Comparison of ENCODE assay signal across 12 cellular contexts in genomic region chr5:68303038-68303738, GRCh38.
A peak's percentile ranks its signal among the peaks of the same experiment; 100 is the strongest.
DNase-seq lines count a peak whose midpoint lies in the region; ATAC-seq, FAIRE-seq and TF ChIP-seq lines count a peak whose summit lies in the region.
"Had no signal": no experiment of that assay in that cellular context is flagged by ENCODE, and none has a peak within 500 bp of the region (broad histone marks: within the 10 kb centered on the region; RNA-seq: fewer than 3 reads in every experiment).

No MANE protein-coding gene starts in this region.

- TF ChIP-seq CTCF in RWPE2 (IDR thresholded peaks at IDR 0.05; ENCODE audit: poor library complexity, severe bottlenecking) (no peak), keratinocyte (optimal IDR thresholded peaks at IDR 0.05 in 1 of 3, IDR thresholded peaks at IDR 0.05 in 1 of 3, conservative IDR thresholded peaks at IDR 0.05 in 1 of 3; ENCODE audit: extremely low read depth in 1 of 3, insufficient read depth in 2 of 3, low read length in 3 of 3) (no peak), GM13977 (IDR thresholded peaks at IDR 0.05; ENCODE audit: extremely low read depth, insufficient read depth, missing control alignments) (no peak), Caco-2 (IDR thresholded peaks at IDR 0.05; ENCODE audit: insufficient read depth in 1 of 2, low read depth in 1 of 2, low read length in 1 of 2, severe bottlenecking in 1 of 2, unreplicated experiment in 1 of 2) (no peak), brain microvascular endothelial cell (IDR thresholded peaks at IDR 0.05; ENCODE audit: low read depth, low read length, missing control alignments) (no peak)

- H3K4me1 Mint-ChIP-seq in Caco-2 (ENCODE audit: low read depth, unreplicated experiment), result peaks cover 9% of the 10 kb centered on the region

- ATAC-seq in GM18508 (IDR thresholded peaks at IDR 0.05; ENCODE audit: insufficient read depth, unreplicated experiment), result peak; percentile 51
- ATAC-seq in GM21717 (IDR thresholded peaks at IDR 0.05; ENCODE audit: unreplicated experiment), result peak; percentile 54
- ATAC-seq in RWPE2 (ENCODE audit: low read depth), result peak; percentile 72
- ATAC-seq in GM19023 (IDR thresholded peaks at IDR 0.05; ENCODE audit: unreplicated experiment), result no peak

- H3K36me3 ChIP-seq in RWPE2 (ENCODE audit: low read depth), result peaks cover 19% of the 10 kb centered on the region
- peaks cover 0 to 8% of the 10 kb centered on the region in 2 experiments for H3K36me3 ChIP-seq in keratinocyte (ENCODE audit: control insufficient read depth in 2 of 2, extremely low read depth in 1 of 2, insufficient read depth in 2 of 2, low read length in 2 of 2)
- no peaks in the 10 kb centered on the region; the same call in 1 of the 2 replicates for H3K36me3 ChIP-seq in Caco-2 (ENCODE audit: control insufficient read depth, insufficient read depth, low read length)
- peaks cover 5% of the 10 kb centered on the region for H3K36me3 ChIP-seq in brain microvascular endothelial cell (replicated peaks)

- H3K9me3 Mint-ChIP-seq in Caco-2 (ENCODE audit: unreplicated experiment), result no peaks in the 10 kb centered on the region

- dilution Hi-C loops in keratinocyte (cut with MboI; ENCODE audit: extremely low pct_ligation_motif_present, low sequenced_read_pairs), result no loop called here

- H3K4me1 ChIP-seq in RWPE2 (ENCODE audit: insufficient read depth, poor library complexity, severe bottlenecking), result peaks cover 9% of the 10 kb centered on the region
- H3K4me1 ChIP-seq in keratinocyte (ENCODE audit: control insufficient read depth, extremely low read depth, insufficient read depth, low read length), result peaks cover 25% of the 10 kb centered on the region
- H3K4me1 ChIP-seq in Caco-2, result peaks cover 18% of the 10 kb centered on the region

- H3K27ac Mint-ChIP-seq in Caco-2 (ENCODE audit: unreplicated experiment), result no peak overlapping the region

- H3K9me1 ChIP-seq in keratinocyte (ENCODE audit: control insufficient read depth, extremely low read depth, insufficient read depth, low read length), result peaks cover 6% of the 10 kb centered on the region

- intact Hi-C loops in Caco-2 (cut with micrococcal nuclease; ENCODE audit: unreplicated experiment), result no loop called here

- no peaks in the 10 kb centered on the region for H4K20me1 ChIP-seq in keratinocyte (ENCODE audit: control insufficient read depth, extremely low read depth, insufficient read depth, low read length)

- H2AFZ ChIP-seq in keratinocyte (ENCODE audit: control insufficient read depth, low read length), result no peak overlapping the region

- no peak for DNase-seq in RWPE2 (ENCODE audit: low spot score)
- no peak for DNase-seq in keratinocyte (ENCODE audit: low read depth, low spot score)
- no peak for DNase-seq in GM13977 (ENCODE audit: low spot score)
- no peak for DNase-seq in Caco-2
- DNase-seq in brain microvascular endothelial cell, result no peak
- DNase-seq: effector memory CD4-positive, alpha-beta T cell; NCI-H82; stimulated activated CD4-positive, alpha-beta T cell treated with anti-CD3 and anti-CD28 coated beads, Interleukin-2, amount 100 ng/mL, for 24 hours had no signal

- H3K27ac ChIP-seq in RWPE2 (ENCODE audit: poor library complexity, severe bottlenecking) (peak overlapping the region; percentile 1), keratinocyte (ENCODE audit: control insufficient read depth, insufficient read depth, low read length) (peak overlapping the region; percentile 42), brain microvascular endothelial cell (no peak overlapping the region)
- H3K27ac ChIP-seq: HL-60 had no signal

- H3K36me3 Mint-ChIP-seq in Caco-2 (ENCODE audit: insufficient read depth, unreplicated experiment), result peaks cover 40% of the 10 kb centered on the region

- H3K4me3 ChIP-seq in RWPE2 (ENCODE audit: severe bottlenecking) (no peak overlapping the region), keratinocyte (ENCODE audit: control insufficient read depth in 2 of 3, extremely low read depth in 1 of 3, insufficient read depth in 2 of 3, low read depth in 1 of 3, low read length in 3 of 3) (no peak overlapping the region), Caco-2 (ENCODE audit: low read depth, low read length) (no peak overlapping the region), brain microvascular endothelial cell (ENCODE audit: low read depth, low read length) (no peak overlapping the region)

- H3K4me3 Mint-ChIP-seq in Caco-2 (ENCODE audit: unreplicated experiment), result no peak overlapping the region

- H3K27me3 ChIP-seq in RWPE2 (ENCODE audit: insufficient read depth, poor library complexity, severe bottlenecking) (no peaks in the 10 kb centered on the region), keratinocyte (ENCODE audit: control insufficient read depth, extremely low read depth, insufficient read depth, low read length) (no peaks in the 10 kb centered on the region), Caco-2 (replicated peaks; ENCODE audit: control insufficient read depth, insufficient read depth, low read length) (no peaks in the 10 kb centered on the region), brain microvascular endothelial cell (replicated peaks) (no peaks in the 10 kb centered on the region)

- H3K9ac ChIP-seq in keratinocyte (ENCODE audit: control insufficient read depth, extremely low read depth, insufficient read depth, low read length), result peak overlapping the region; percentile 16

- H3K27me3 Mint-ChIP-seq in Caco-2 (ENCODE audit: insufficient read depth, unreplicated experiment), result no peaks in the 10 kb centered on the region

- H3K79me2 ChIP-seq in keratinocyte (ENCODE audit: control insufficient read depth, insufficient read depth, low read length), result no peaks in the 10 kb centered on the region

- peak; percentile 93 for FAIRE-seq in keratinocyte (lab: Jason Lieb, UNC)

- no TSS peak for BruUV-seq in Caco-2 (replicated peaks; lab: Mats Ljungman, UMichigan)

- CTCF ChIA-PET in Caco-2 (lab: Charles Lee), result interaction anchor here (0.6 to 0.7 kb wide), 2 partner anchors 158 to 270 kb away, joined by 4 to 6 read pairs; no protein-coding TSS in a partner anchor

- H3K4me2 ChIP-seq in keratinocyte (ENCODE audit: control insufficient read depth, extremely low read depth, insufficient read depth, low read depth, low read length), result peak overlapping the region; percentile 17

- in situ Hi-C loops in GM13977 (cut with MboI; ENCODE audit: low pct_unique_long_range_greater_than_20kb, low sequenced_read_pairs, unreplicated experiment) (no loop called here), brain microvascular endothelial cell (cut with HindIII; ENCODE audit: low pct_ligation_motif_present, low sequenced_read_pairs) (no loop called here)

- POLR2A ChIA-PET in Caco-2 (lab: Charles Lee), result no interaction called here

- H3K9me3 ChIP-seq in RWPE2 (ENCODE audit: severe bottlenecking), result no peaks in the 10 kb centered on the region
- no peaks in the 10 kb centered on the region for H3K9me3 ChIP-seq in keratinocyte (ENCODE audit: control insufficient read depth, low read depth, low read length)
- no peaks in the 10 kb centered on the region for H3K9me3 ChIP-seq in Caco-2
